15 cellular contexts compared by ENCODE assay signal in genomic region chr4:127055349-127055748, GRCh38.
A peak's percentile ranks its signal among the peaks of the same experiment; 100 is the strongest.
DNase-seq lines count a peak whose midpoint lies in the region; TF ChIP-seq lines count a peak whose summit lies in the region.
"Had no signal": no experiment of that assay in that cellular context is flagged by ENCODE, and none has a peak within 500 bp of the region (broad histone marks: within the 10 kb centered on the region; RNA-seq: fewer than 3 reads in every experiment).

No MANE protein-coding gene starts in this region.

- POLR2A ChIA-PET in CD4-positive, alpha-beta memory T cell (lab: Charles Lee; ENCODE audit: partially characterized antibody): no interaction called here

- H3K27ac ChIP-seq in CD4-positive, alpha-beta memory T cell (ENCODE audit: low read depth, low read length): no peak overlapping the region
- H3K27ac ChIP-seq: coronary artery, lower lobe of right lung had no signal

- no peaks in the 10 kb centered on the region for H3K4me1 ChIP-seq in CD4-positive, alpha-beta memory T cell (ENCODE audit: insufficient read depth, low read length)
- H3K4me1 ChIP-seq: lower lobe of right lung had no signal

- CTCF ChIA-PET in CD4-positive, alpha-beta memory T cell (lab: Charles Lee; ENCODE audit: partially characterized antibody): no interaction called here

- H3K36me3 ChIP-seq in kidney epithelial cell (ENCODE audit: control insufficient read depth, insufficient read depth, low read length): no peaks in the 10 kb centered on the region
- no peaks in the 10 kb centered on the region for H3K36me3 ChIP-seq in CD4-positive, alpha-beta memory T cell (ENCODE audit: insufficient read depth, low read length)
- H3K36me3 ChIP-seq: lower lobe of right lung had no signal

- DNase-seq in DMS79 treated with DMSO at 0.1 percent for 48 hours (lab: John Stamatoyannopoulos, UW) (peak; percentile 73), NCI-H2107 (lab: John Stamatoyannopoulos, UW) (peak; percentile 1), cerebellar cortex (ENCODE audit: low spot score) (peak; percentile 14), kidney epithelial cell (ENCODE audit: low read depth) (peak; percentile 47), immature natural killer cell (no peak), HFFc6 (no peak), SW 1271 (lab: John Stamatoyannopoulos, UW) (no peak)
- DNase-seq in CD4-positive, alpha-beta memory T cell: no peak
- DNase-seq: activated CD8-positive, alpha-beta T cell treated with anti-CD3 and anti-CD28 coated beads for 36 hours; activated naive CD4-positive, alpha-beta T cell treated with Interleukin-2 at 50 U/mL for 16 hours; glutamatergic neuron; lower lobe of right lung; NCI-H187; stimulated activated naive CD4-positive, alpha-beta T cell treated with Interleukin-2 at 50 U/mL for 16 hours had no signal

- H3K27me3 ChIP-seq in kidney epithelial cell (ENCODE audit: control insufficient read depth, insufficient read depth, low read length): no peaks in the 10 kb centered on the region
- H3K27me3 ChIP-seq in CD4-positive, alpha-beta memory T cell (ENCODE audit: insufficient read depth, low read length): no peaks in the 10 kb centered on the region

- no peak for TF ChIP-seq CTCF in kidney epithelial cell (IDR thresholded peaks at IDR 0.05; ENCODE audit: insufficient read depth, low read length, poor library complexity, severe bottlenecking)
- TF ChIP-seq CTCF in HFFc6 (IDR thresholded peaks at IDR 0.05): no peak

- H3K4me3 Mint-ChIP-seq in immature natural killer cell (no peak overlapping the region), HFFc6 (no peak overlapping the region)
- H3K4me3 Mint-ChIP-seq in CD4-positive, alpha-beta memory T cell: no peak overlapping the region
- H3K4me3 Mint-ChIP-seq: activated CD8-positive, alpha-beta T cell treated with anti-CD3 and anti-CD28 coated beads for 36 hours had no signal

- peaks cover 0 to 5% (median 0%) of the 10 kb centered on the region in 3 donors for H3K36me3 Mint-ChIP-seq in immature natural killer cell
- no peaks in the 10 kb centered on the region for H3K36me3 Mint-ChIP-seq in CD4-positive, alpha-beta memory T cell
- peaks cover 6% of the 10 kb centered on the region; the same call in 1 of the 2 replicates for H3K36me3 Mint-ChIP-seq in HFFc6 (ENCODE audit: low read depth)

- H3K4me1 Mint-ChIP-seq in immature natural killer cell: no peaks in the 10 kb centered on the region
- no peaks in the 10 kb centered on the region for H3K4me1 Mint-ChIP-seq in CD4-positive, alpha-beta memory T cell
- no peaks in the 10 kb centered on the region for H3K4me1 Mint-ChIP-seq in HFFc6 (ENCODE audit: low read depth)

- H3K4me3 ChIP-seq in kidney epithelial cell (ENCODE audit: low read depth, low read length): no peak overlapping the region
- H3K4me3 ChIP-seq in CD4-positive, alpha-beta memory T cell (ENCODE audit: low read length in 2 of 2): no peak overlapping the region
- H3K4me3 ChIP-seq: coronary artery, lower lobe of right lung had no signal

- intact Hi-C loops in CD4-positive, alpha-beta memory T cell (cut with micrococcal nuclease): no loop called here

- H3K27ac Mint-ChIP-seq in immature natural killer cell (no peak overlapping the region), HFFc6 (no peak overlapping the region)
- no peak overlapping the region for H3K27ac Mint-ChIP-seq in CD4-positive, alpha-beta memory T cell
- H3K27ac Mint-ChIP-seq: activated CD8-positive, alpha-beta T cell treated with anti-CD3 and anti-CD28 coated beads for 36 hours had no signal

- H3K27me3 Mint-ChIP-seq in immature natural killer cell (ENCODE audit: low read depth in 3 of 3): no peaks in the 10 kb centered on the region
- H3K27me3 Mint-ChIP-seq in CD4-positive, alpha-beta memory T cell: no peaks in the 10 kb centered on the region
- H3K27me3 Mint-ChIP-seq in HFFc6 (ENCODE audit: insufficient read depth): peaks cover 1% of the 10 kb centered on the region
- H3K27me3 Mint-ChIP-seq: activated CD8-positive, alpha-beta T cell treated with anti-CD3 and anti-CD28 coated beads for 36 hours had no signal

- H3K9me3 Mint-ChIP-seq in immature natural killer cell: peaks cover 2 to 39% (median 23%) of the 10 kb centered on the region in 6 donors
- peaks cover 5 to 24% (median 15%) of the 10 kb centered on the region in 8 donors for H3K9me3 Mint-ChIP-seq in CD4-positive, alpha-beta memory T cell
- H3K9me3 Mint-ChIP-seq in HFFc6: peaks cover 7% of the 10 kb centered on the region; the same call in 1 of the 2 replicates

- H3K9me3 ChIP-seq in CD4-positive, alpha-beta memory T cell (ENCODE audit: control insufficient read depth in 1 of 2, low read length in 2 of 2): no peaks in the 10 kb centered on the region

Comparison
In these comparisons a context has a peak if more than half of its experiments do, and no peak if none do; other contexts are left out.
1. DNase-seq: peak in DMS79 treated with DMSO at 0.1 percent for 48 hours (single experiment), NCI-H2107 (single experiment), cerebellar cortex (single experiment) and kidney epithelial cell (single experiment); none in immature natural killer cell (0 of 3), CD4-positive, alpha-beta memory T cell (0 of 5), HFFc6 (single experiment) and SW 1271 (0 of 2).